Comparison of ENCODE assay signal across 14 cellular contexts in genomic region chr1:47809301-47810084, GRCh38.
DNase-seq lines count a peak whose midpoint lies in the region; ATAC-seq and TF ChIP-seq lines count a peak whose summit lies in the region.
"Had no signal": no experiment of that assay in that cellular context is flagged by ENCODE, and none has a peak within 500 bp of the region (broad histone marks: within the 10 kb centered on the region; RNA-seq: fewer than 3 reads in every experiment).

No MANE protein-coding gene starts in this region.

- H3K36me3 Mint-ChIP-seq in activated T-helper 2 cell treated with anti-CD3 and anti-CD28 coated beads, Interferon-gamma antibody, Interleukin-2, Interleukin-4, amounts not matched to agents 10 μg/mL and 5 μg/mL and 100 μg/mL, durations not matched to agents 14 hours and 24 hours and 36 hours (ENCODE audit: low read depth), result no peaks in the 10 kb centered on the region

- ATAC-seq in lung (ENCODE audit: insufficient read depth, low FRiP score) (peak; percentile 21), HG02571 (IDR thresholded peaks at IDR 0.05; ENCODE audit: unreplicated experiment) (no peak)

- H3K27ac Mint-ChIP-seq in activated T-helper 2 cell treated with anti-CD3 and anti-CD28 coated beads, Interferon-gamma antibody, Interleukin-2, Interleukin-4, amounts not matched to agents 10 μg/mL and 5 μg/mL and 100 μg/mL, durations not matched to agents 14 hours and 24 hours and 36 hours, result no peak overlapping the region

- H3K27me3 ChIP-seq in lung (ENCODE audit: control insufficient read depth, insufficient read depth) (no peaks in the 10 kb centered on the region), spleen (replicated peaks in 1 of 7) (no peaks in the 10 kb centered on the region)

- H3K4me1 Mint-ChIP-seq in activated T-helper 2 cell treated with anti-CD3 and anti-CD28 coated beads, Interferon-gamma antibody, Interleukin-2, Interleukin-4, amounts not matched to agents 10 μg/mL and 5 μg/mL and 100 μg/mL, durations not matched to agents 14 hours and 24 hours and 36 hours (ENCODE audit: low read depth), result no peaks in the 10 kb centered on the region

- H3K36me3 ChIP-seq in lung (ENCODE audit: control insufficient read depth in 2 of 2, insufficient read depth in 2 of 2, low read length in 2 of 2) (no peaks in the 10 kb centered on the region), spleen (no peaks in the 10 kb centered on the region)

- H3K27me3 Mint-ChIP-seq in activated T-helper 2 cell treated with anti-CD3 and anti-CD28 coated beads, Interferon-gamma antibody, Interleukin-2, Interleukin-4, amounts not matched to agents 10 μg/mL and 5 μg/mL and 100 μg/mL, durations not matched to agents 14 hours and 24 hours and 36 hours (ENCODE audit: low read depth), result no peaks in the 10 kb centered on the region

- H3K27ac ChIP-seq in lung (ENCODE audit: low read depth in 1 of 2, low read length in 1 of 2) (no peak overlapping the region), spleen (no peak overlapping the region)

- TF ChIP-seq POLR2A in spleen (IDR thresholded peaks at IDR 0.05), result no peak

- intact Hi-C loops in activated T-helper 2 cell treated with anti-CD3 and anti-CD28 coated beads, Interferon-gamma antibody, Interleukin-2, Interleukin-4, amounts not matched to agents 10 μg/mL and 5 μg/mL and 100 μg/mL, durations not matched to agents 14 hours and 24 hours and 36 hours (cut with micrococcal nuclease), result no loop called here
- intact Hi-C loops in spleen (cut with DNase I; ENCODE audit: low total_unique reads), result no loop called here

- H3K4me1 ChIP-seq in lung (ENCODE audit: control insufficient read depth in 2 of 2, insufficient read depth in 2 of 2, low read length in 2 of 2) (peaks cover 0 to 11% of the 10 kb centered on the region in 2 donors), spleen (peaks cover 0 to 4% (median 2%) of the 10 kb centered on the region in 6 donors)

- DNase-seq in COR-L47 (lab: John Stamatoyannopoulos, UW) (peak; percentile 4), NCI-H2081 (lab: John Stamatoyannopoulos, UW) (peak; percentile 43 to 73), astrocyte of the cerebellum (ENCODE audit: low read depth) (peak; percentile 18), lung (ENCODE audit: low spot score) (no peak), NCI-H2107 (lab: John Stamatoyannopoulos, UW) (no peak), spleen (no peak)
- DNase-seq in activated T-helper 2 cell treated with anti-CD3 and anti-CD28 coated beads, Interferon-gamma antibody, Interleukin-2, Interleukin-4, amounts not matched to agents 10 μg/mL and 5 μg/mL and 100 μg/mL, durations not matched to agents 14 hours and 24 hours and 36 hours (ENCODE audit: low spot score), result no peak
- DNase-seq: activated CD4-positive, CD25-positive, alpha-beta regulatory T cell; activated T-cell treated with anti-CD3 and anti-CD28 coated beads for 4 hours; NCI-H526; occipital lobe; SK-N-SH; stimulated activated CD8-positive, alpha-beta memory T cell treated with anti-CD3 and anti-CD28 coated beads, Interleukin-4, amount 100 ng/mL, for 48 hours had no signal

- in situ Hi-C loops in astrocyte of the cerebellum (cut with HindIII; ENCODE audit: low sequenced_read_pairs), result no loop called here

- H3K9me3 ChIP-seq in lung (ENCODE audit: control insufficient read depth in 2 of 2, insufficient read depth in 1 of 2, low read length in 1 of 2) (no peaks in the 10 kb centered on the region), spleen (no peaks in the 10 kb centered on the region)
- H3K9me3 ChIP-seq: SK-N-SH had no signal

- no peaks in the 10 kb centered on the region for H3K9me3 Mint-ChIP-seq in activated T-helper 2 cell treated with anti-CD3 and anti-CD28 coated beads, Interferon-gamma antibody, Interleukin-2, Interleukin-4, amounts not matched to agents 10 μg/mL and 5 μg/mL and 100 μg/mL, durations not matched to agents 14 hours and 24 hours and 36 hours

- no peak overlapping the region for H3K4me3 ChIP-seq in astrocyte of the cerebellum (ENCODE audit: low read depth, low read length)
- no peak overlapping the region for H3K4me3 ChIP-seq in lung
- H3K4me3 ChIP-seq in spleen, result no peak overlapping the region

- no peak overlapping the region for H3K4me3 Mint-ChIP-seq in activated T-helper 2 cell treated with anti-CD3 and anti-CD28 coated beads, Interferon-gamma antibody, Interleukin-2, Interleukin-4, amounts not matched to agents 10 μg/mL and 5 μg/mL and 100 μg/mL, durations not matched to agents 14 hours and 24 hours and 36 hours (ENCODE audit: low read depth)

- 41 to 55% methylated on average over 8 of the region's 8 CpGs for WGBS in lung, 2 donors
- 76 to 84% (median 83%) methylated on average over 8 of the region's 8 CpGs for WGBS in spleen, 5 donors

- no peak for TF ChIP-seq CTCF in astrocyte of the cerebellum (IDR thresholded peaks at IDR 0.05; ENCODE audit: low read depth, low read length, missing control alignments)
- no peak for TF ChIP-seq CTCF in lung (IDR thresholded peaks at IDR 0.05; ENCODE audit: control extremely low read depth, extremely low read depth)
- no peak for TF ChIP-seq CTCF in spleen (IDR thresholded peaks at IDR 0.05 in 8 of 11, conservative IDR thresholded peaks at IDR 0.05 in 3 of 11)

Comparison
In these comparisons a context has a peak if more than half of its experiments do, and no peak if none do; other contexts are left out.
1. DNase-seq: peak in COR-L47 (single experiment), NCI-H2081 (2 of 2) and astrocyte of the cerebellum (single experiment); none in lung (single experiment), activated T-helper 2 cell treated with anti-CD3 and anti-CD28 coated beads, Interferon-gamma antibody, Interleukin-2, Interleukin-4, amounts not matched to agents 10 μg/mL and 5 μg/mL and 100 μg/mL, durations not matched to agents 14 hours and 24 hours and 36 hours (single experiment), NCI-H2107 (single experiment) and spleen (single experiment).